ENCODE assay signal across 9 cellular contexts in genomic region chr19:43087702-43088340, GRCh38. TPM values are rescaled to one million over a fixed set of nuclear protein-coding genes. Genes with fewer than 3 reads are reported as not detected.
A peak's percentile ranks its signal among the peaks of the same experiment; 100 is the strongest.
DNase-seq lines count a peak whose midpoint lies in the region; ATAC-seq and TF ChIP-seq lines count a peak whose summit lies in the region.
"Not testable (repeated sequence)": the region's sequence is repeated elsewhere in the genome, so short reads cannot be mapped to it uniquely, and the experiment has no call there.
"Had no signal": no experiment of that assay in that cellular context is flagged by ENCODE, and none has a peak within 500 bp of the region (broad histone marks: within the 10 kb centered on the region; RNA-seq: fewer than 3 reads in every experiment).

No MANE protein-coding gene starts in this region.

- H3K9ac ChIP-seq in Karpas-422 (ENCODE audit: low read length): not testable (repeated sequence)

- H4K20me1 ChIP-seq in Karpas-422 (ENCODE audit: insufficient read depth, low read depth, low read length): not testable (repeated sequence)

- H3K9me2 ChIP-seq in Karpas-422 (replicated peaks; ENCODE audit: insufficient read depth, low read length): not testable (repeated sequence)

- not testable (repeated sequence) for H2AFZ ChIP-seq in Karpas-422 (ENCODE audit: low read length)

- ATAC-seq in right cardiac atrium, upper lobe of right lung: not testable (repeated sequence)

- WGBS in right cardiac atrium: 51% methylated on average over 13 of the region's 13 CpGs

- TF ChIP-seq CTCF in cardiac fibroblast (IDR thresholded peaks at IDR 0.05; ENCODE audit: low read depth, low read length): peak; percentile 62
- TF ChIP-seq CTCF in upper lobe of right lung (IDR thresholded peaks at IDR 0.05): peak; percentile 60

- not testable (repeated sequence) for H3K27me3 ChIP-seq in Karpas-422 (ENCODE audit: low read length); right cardiac atrium (ENCODE audit: control insufficient read depth, insufficient read depth); upper lobe of right lung

- intact Hi-C loops in right cardiac atrium (cut with DNase I); upper lobe of right lung (cut with DNase I): not testable (repeated sequence)

- H3K9me3 ChIP-seq in Karpas-422 (ENCODE audit: low read length); right cardiac atrium (ENCODE audit: control insufficient read depth, low read length); upper lobe of right lung: not testable (repeated sequence)

- H3K79me2 ChIP-seq in Karpas-422 (ENCODE audit: low read length): not testable (repeated sequence)

- H3K4me3 ChIP-seq in Karpas-422 (ENCODE audit: low read length); cardiac fibroblast (replicated peaks in 1 of 2; ENCODE audit: low read depth in 2 of 2, low read length in 2 of 2); right cardiac atrium (ENCODE audit: low read length); upper lobe of right lung: not testable (repeated sequence)

- H3K4me1 ChIP-seq in Karpas-422 (ENCODE audit: low read length); right cardiac atrium (ENCODE audit: control insufficient read depth, insufficient read depth, low read length); upper lobe of right lung: not testable (repeated sequence)

- not testable (repeated sequence) for H3K27ac ChIP-seq in Karpas-422 (ENCODE audit: low read length); right cardiac atrium (ENCODE audit: low read length); upper lobe of right lung

- H3K36me3 ChIP-seq in Karpas-422 (ENCODE audit: insufficient read depth, low read length); upper lobe of right lung: not testable (repeated sequence)

- H3K4me2 ChIP-seq in Karpas-422 (ENCODE audit: low read depth, low read length, poor library complexity, severe bottlenecking): not testable (repeated sequence)

- DNase-seq in Daoy (ENCODE audit: low read depth) (peak; percentile 71), Karpas-422 (peak; percentile 49), cardiac fibroblast (ENCODE audit: low read depth in 2 of 2) (peak; percentile 74 to 75), right cardiac atrium (peak; percentile 59 to 81 (median 77)), pons (ENCODE audit: low spot score) (peak; percentile 28), upper lobe of right lung (peak; percentile 71)
- DNase-seq in NK-92 treated with Interleukin-12 subunit alpha and Interleukin-12 subunit beta, amount 100 ng/mL, for 24 hours (lab: John Stamatoyannopoulos, UW): peak; percentile 15
- peak; percentile 6 for DNase-seq in activated CD4-positive, alpha-beta T cell treated with anti-CD3 and anti-CD28 coated beads, Interleukin-2, amount 50 U/mL, for 1 hour

RNA-seq across cellular contexts. Expression of gene PSG2, which starts 5.3 kb away (rescaled TPM):
- not detected in 2 replicates for total RNA-seq in Daoy (2014; rRNA removed; shearing (Covaris generic))
- not detected in 2 replicates for total RNA-seq in Karpas-422 (2014; rRNA removed; shearing (Covaris generic); ENCODE audit: low replicate concordance)
- total RNA-seq in right cardiac atrium (not detected), upper lobe of right lung (not detected)
- polyA plus RNA-seq in right cardiac atrium: not detected
- total RNA-seq: urinary bladder had no signal
- polyA plus RNA-seq: urinary bladder had no signal

Comparison
In these comparisons a context has a peak if more than half of its experiments do, and no peak if none do; other contexts are left out.
1. DNase-seq: peak in every context shown above with its lines; median percentile 77 in right cardiac atrium; 74 in cardiac fibroblast; 71 in Daoy; 71 in upper lobe of right lung; 49 in Karpas-422; 28 in pons; 15 in NK-92 treated with Interleukin-12 subunit alpha and Interleukin-12 subunit beta, amount 100 ng/mL, for 24 hours; 6 in activated CD4-positive, alpha-beta T cell treated with anti-CD3 and anti-CD28 coated beads, Interleukin-2, amount 50 U/mL, for 1 hour.